ENCODE assay signal across 13 cellular contexts in genomic region chr10:46006219-46006618, GRCh38. TPM values are rescaled to one million over a fixed set of nuclear protein-coding genes. Genes with fewer than 3 reads are reported as not detected.
DNase-seq lines count a peak whose midpoint lies in the region; TF ChIP-seq lines count a peak whose summit lies in the region.
"Had no signal": no experiment of that assay in that cellular context is flagged by ENCODE, and none has a peak within 500 bp of the region (broad histone marks: within the 10 kb centered on the region; RNA-seq: fewer than 3 reads in every experiment).

No MANE protein-coding gene starts in this region.

- H3K9me3 Mint-ChIP-seq in activated CD4-positive, alpha-beta T cell treated with anti-CD3 and anti-CD28 coated beads, Interleukin-2, amount 10 ng/mL, durations not matched to agents 24 days and 14 days: no peaks in the 10 kb centered on the region
- H3K9me3 Mint-ChIP-seq in HFFc6 (no peaks in the 10 kb centered on the region), nephron (peaks cover 3% of the 10 kb centered on the region)

- no peaks in the 10 kb centered on the region for H3K27me3 Mint-ChIP-seq in activated CD4-positive, alpha-beta T cell treated with anti-CD3 and anti-CD28 coated beads, Interleukin-2, amount 10 ng/mL, durations not matched to agents 24 days and 14 days
- H3K27me3 Mint-ChIP-seq in HFFc6 (ENCODE audit: insufficient read depth): no peaks in the 10 kb centered on the region
- no peaks in the 10 kb centered on the region for H3K27me3 Mint-ChIP-seq in nephron (ENCODE audit: low read depth)
- H3K27me3 Mint-ChIP-seq: B cell had no signal

- no peak for TF ChIP-seq CTCF in HFFc6 (IDR thresholded peaks at IDR 0.05)
- no peak for TF ChIP-seq CTCF in nephron (IDR thresholded peaks at IDR 0.05; ENCODE audit: unreplicated experiment in 3 of 3)

- peak overlapping the region; percentile 15 for H3K27ac Mint-ChIP-seq in activated CD4-positive, alpha-beta T cell treated with anti-CD3 and anti-CD28 coated beads, Interleukin-2, amount 10 ng/mL, durations not matched to agents 24 days and 14 days
- H3K27ac Mint-ChIP-seq in HFFc6: peak overlapping the region; percentile 83
- H3K27ac Mint-ChIP-seq in nephron: peak overlapping the region in 2 of 3 experiments; percentile 77 to 80
- H3K27ac Mint-ChIP-seq: B cell had no signal

- DNase-seq in activated CD4-positive, alpha-beta T cell treated with anti-CD3 and anti-CD28 coated beads, Interleukin-2, amount 10 ng/mL, durations not matched to agents 24 days and 14 days: no peak
- no peak for DNase-seq in activated CD4-positive, alpha-beta T cell treated with anti-CD3 and anti-CD28 coated beads for 4 hours
- DNase-seq in HFFc6 (peak; percentile 74), dedifferentiated amniotic fluid mesenchymal stem cell (ENCODE audit: extremely low spot score) (peak; percentile 42), NCI-H2171 (lab: John Stamatoyannopoulos, UW) (no peak), COR-L47 (lab: John Stamatoyannopoulos, UW) (no peak)
- DNase-seq in NK-92 treated with Interleukin-12 subunit alpha and Interleukin-12 subunit beta, amount 100 ng/mL, for 24 hours (lab: John Stamatoyannopoulos, UW): no peak
- DNase-seq: activated CD4-positive, alpha-beta T cell treated with anti-CD3 and anti-CD28 coated beads, Interleukin-2, amount 50 U/mL, for 48 hours; NCI-H446; SJCRH30 had no signal

- intact Hi-C loops in activated CD4-positive, alpha-beta T cell treated with anti-CD3 and anti-CD28 coated beads, Interleukin-2, amount 10 ng/mL, durations not matched to agents 24 days and 14 days (cut with micrococcal nuclease): no loop called here

- no peak overlapping the region for H3K4me3 Mint-ChIP-seq in activated CD4-positive, alpha-beta T cell treated with anti-CD3 and anti-CD28 coated beads, Interleukin-2, amount 10 ng/mL, durations not matched to agents 24 days and 14 days
- peak overlapping the region; percentile 34 for H3K4me3 Mint-ChIP-seq in HFFc6
- H3K4me3 Mint-ChIP-seq in nephron: no peak overlapping the region
- H3K4me3 Mint-ChIP-seq: B cell had no signal

- peaks cover 5% of the 10 kb centered on the region for H3K4me1 Mint-ChIP-seq in activated CD4-positive, alpha-beta T cell treated with anti-CD3 and anti-CD28 coated beads, Interleukin-2, amount 10 ng/mL, durations not matched to agents 24 days and 14 days
- peaks cover 48% of the 10 kb centered on the region for H3K4me1 Mint-ChIP-seq in HFFc6 (ENCODE audit: low read depth)
- H3K4me1 Mint-ChIP-seq in nephron: no peaks in the 10 kb centered on the region
- H3K4me1 Mint-ChIP-seq: B cell had no signal

- peaks cover 67% of the 10 kb centered on the region for H3K36me3 Mint-ChIP-seq in activated CD4-positive, alpha-beta T cell treated with anti-CD3 and anti-CD28 coated beads, Interleukin-2, amount 10 ng/mL, durations not matched to agents 24 days and 14 days (ENCODE audit: low read depth)
- H3K36me3 Mint-ChIP-seq in HFFc6 (ENCODE audit: low read depth) (peaks cover 52% of the 10 kb centered on the region), nephron (ENCODE audit: low read depth) (peaks cover 77% of the 10 kb centered on the region)

RNA-seq across cellular contexts. Expression of gene NCOA4, which starts 24.2 kb away (rescaled TPM):
- total RNA-seq in activated CD4-positive, alpha-beta T cell treated with anti-CD3 and anti-CD28 coated beads, Interleukin-2, amount 10 ng/mL, durations not matched to agents 24 days and 14 days: 95.2 and 98.2 TPM in 2 replicates
- 100 to 1,000 TPM; 124 to 156 (median 144) TPM for total RNA-seq in HFFc6 (2021; fragmentation: NEBNext Ultra II Directional; extraction: Animal tissue kit (Norgen Biotek cat#: 25700))

RNA-seq across cellular contexts. Expression of gene TIMM23, which starts 33.9 kb away (rescaled TPM):
- total RNA-seq in activated CD4-positive, alpha-beta T cell treated with anti-CD3 and anti-CD28 coated beads, Interleukin-2, amount 10 ng/mL, durations not matched to agents 24 days and 14 days: 105 and 110 TPM in 2 replicates
- total RNA-seq in HFFc6 (2021; fragmentation: NEBNext Ultra II Directional; extraction: Animal tissue kit (Norgen Biotek cat#: 25700)): 10 to 100 TPM; 89.2 to 99.3 (median 96.4) TPM

RNA-seq across cellular contexts. Expression of gene MSMB, which starts 39.9 kb away (rescaled TPM):
- not detected in 2 replicates for total RNA-seq in activated CD4-positive, alpha-beta T cell treated with anti-CD3 and anti-CD28 coated beads, Interleukin-2, amount 10 ng/mL, durations not matched to agents 24 days and 14 days
- total RNA-seq in HFFc6 (2021; fragmentation: NEBNext Ultra II Directional; extraction: Animal tissue kit (Norgen Biotek cat#: 25700)): under 1 TPM in 1 of 6 experiments, not detected in 5; 0.65 TPM
- total RNA-seq: ascending aorta, B cell, SJCRH30 had no signal

Comparison
In these comparisons a context has a peak if more than half of its experiments do, and no peak if none do; other contexts are left out.
1. DNase-seq: peak in HFFc6 (single experiment) and dedifferentiated amniotic fluid mesenchymal stem cell (single experiment); none in activated CD4-positive, alpha-beta T cell treated with anti-CD3 and anti-CD28 coated beads, Interleukin-2, amount 10 ng/mL, durations not matched to agents 24 days and 14 days (single experiment), activated CD4-positive, alpha-beta T cell treated with anti-CD3 and anti-CD28 coated beads for 4 hours (0 of 2), NK-92 treated with Interleukin-12 subunit alpha and Interleukin-12 subunit beta, amount 100 ng/mL, for 24 hours (single experiment), NCI-H2171 (single experiment) and COR-L47 (single experiment).
2. H3K27ac Mint-ChIP-seq: peak in every context shown above with its lines; median percentile 83 in HFFc6; 78 in nephron; 15 in activated CD4-positive, alpha-beta T cell treated with anti-CD3 and anti-CD28 coated beads, Interleukin-2, amount 10 ng/mL, durations not matched to agents 24 days and 14 days.